Comparison of ENCODE assay signal across 14 cellular contexts in the genomic region with DNA sequence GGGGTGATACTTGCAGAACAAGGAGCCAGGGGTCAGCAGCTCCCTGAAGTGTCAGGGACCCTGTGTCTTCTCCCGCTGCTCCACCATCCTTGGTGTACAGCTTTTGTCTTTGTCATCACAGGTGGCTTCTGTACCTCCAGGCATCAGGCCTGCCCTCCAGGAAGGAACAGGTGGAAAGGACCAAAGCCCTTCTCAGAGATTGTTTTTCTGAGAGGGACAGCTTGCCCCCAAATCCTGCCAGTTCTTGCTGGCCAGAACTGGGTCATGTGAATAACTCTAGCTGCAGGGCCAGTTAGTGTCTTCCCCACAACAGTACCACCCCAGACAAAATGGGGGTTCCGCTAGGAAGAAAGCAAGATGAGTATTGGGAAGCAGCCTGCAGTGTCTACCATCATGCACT. TPM values are rescaled to one million over a fixed set of nuclear protein-coding genes. Genes with fewer than 3 reads are reported as not detected.
A peak's percentile ranks its signal among the peaks of the same experiment; 100 is the strongest.
DNase-seq lines count a peak whose midpoint lies in the region; ATAC-seq and TF ChIP-seq lines count a peak whose summit lies in the region.
"Had no signal": no experiment of that assay in that cellular context is flagged by ENCODE, and none has a peak within 500 bp of the region (broad histone marks: within the 10 kb centered on the region; RNA-seq: fewer than 3 reads in every experiment).

No MANE protein-coding gene starts in this region.

- no peak overlapping the region for H2BK12ac ChIP-seq in trophoblast cell (ENCODE audit: low read length)

- no peak for TF ChIP-seq CTCF in chondrocyte (IDR thresholded peaks at IDR 0.05)
- TF ChIP-seq CTCF in Calu3 (IDR thresholded peaks at IDR 0.05; ENCODE audit: unreplicated experiment) = no peak

- no peaks in the 10 kb centered on the region for H3K79me1 ChIP-seq in trophoblast cell (ENCODE audit: low read length)

- H3K27me3 ChIP-seq in trophoblast cell (ENCODE audit: insufficient read depth, low read length) = no peaks in the 10 kb centered on the region

- intact Hi-C loops in Calu3 (cut with micrococcal nuclease; ENCODE audit: unreplicated experiment) = no loop called here

- no peaks in the 10 kb centered on the region for H3K9me3 Mint-ChIP-seq in activated naive CD8-positive, alpha-beta T cell (ENCODE audit: low read depth)
- no peaks in the 10 kb centered on the region for H3K9me3 Mint-ChIP-seq in activated naive CD8-positive, alpha-beta T cell treated with anti-CD3 and anti-CD28 coated beads for 36 hours
- H3K9me3 Mint-ChIP-seq in chondrocyte (ENCODE audit: low read depth) = no peaks in the 10 kb centered on the region
- no peaks in the 10 kb centered on the region for H3K9me3 Mint-ChIP-seq in Calu3 (ENCODE audit: low read depth, unreplicated experiment)
- H3K9me3 Mint-ChIP-seq: CD4-positive, alpha-beta T cell had no signal

- H3K18ac ChIP-seq in trophoblast cell (ENCODE audit: low read length) = no peak overlapping the region

- no peak overlapping the region for H4K8ac ChIP-seq in trophoblast cell (ENCODE audit: low read depth, low read length)

- H3K27ac Mint-ChIP-seq in activated naive CD8-positive, alpha-beta T cell = peak overlapping the region; percentile 30
- no peak overlapping the region for H3K27ac Mint-ChIP-seq in activated naive CD8-positive, alpha-beta T cell treated with anti-CD3 and anti-CD28 coated beads for 36 hours
- peak overlapping the region; percentile 51 for H3K27ac Mint-ChIP-seq in T-helper 17 cell
- no peak overlapping the region for H3K27ac Mint-ChIP-seq in chondrocyte (ENCODE audit: unreplicated experiment)
- no peak overlapping the region for H3K27ac Mint-ChIP-seq in Calu3 (ENCODE audit: unreplicated experiment)
- H3K27ac Mint-ChIP-seq: B cell; CD4-positive, alpha-beta T cell had no signal

- H2AFZ ChIP-seq in trophoblast cell (ENCODE audit: insufficient read depth, low read length, poor library complexity) = no peak overlapping the region

- H3K14ac ChIP-seq in trophoblast cell (ENCODE audit: low read length) = no peak overlapping the region

- H3K27ac ChIP-seq in trophoblast cell (ENCODE audit: low read depth, low read length) = no peak overlapping the region

- H3K4me1 ChIP-seq in trophoblast cell (ENCODE audit: control insufficient read depth in 1 of 2, insufficient read depth in 2 of 2, low read length in 2 of 2) = no peaks in the 10 kb centered on the region
- H3K4me1 ChIP-seq: HAP-1 had no signal

- no peaks in the 10 kb centered on the region for H3K79me2 ChIP-seq in trophoblast cell (ENCODE audit: control insufficient read depth, insufficient read depth, low read length, poor library complexity)

- peaks cover 39% of the 10 kb centered on the region for H3K4me1 Mint-ChIP-seq in activated naive CD8-positive, alpha-beta T cell (ENCODE audit: low read depth)
- H3K4me1 Mint-ChIP-seq in activated naive CD8-positive, alpha-beta T cell treated with anti-CD3 and anti-CD28 coated beads for 36 hours = peaks cover 34% of the 10 kb centered on the region
- H3K4me1 Mint-ChIP-seq in T-helper 17 cell (peaks cover 16% of the 10 kb centered on the region), chondrocyte (ENCODE audit: low read depth) (no peaks in the 10 kb centered on the region), Calu3 (ENCODE audit: low read depth, unreplicated experiment) (peaks cover 9% of the 10 kb centered on the region)
- H3K4me1 Mint-ChIP-seq: B cell had no signal

- no peak overlapping the region for H3K4me3 ChIP-seq in trophoblast cell (ENCODE audit: low read depth, low read length)
- H3K4me3 ChIP-seq: HAP-1 had no signal

- DNase-seq in activated naive CD8-positive, alpha-beta T cell treated with anti-CD3 and anti-CD28 coated beads for 36 hours = no peak
- DNase-seq in T-helper 17 cell = no peak
- peak; percentile 11 for DNase-seq in chondrocyte (ENCODE audit: low spot score)
- DNase-seq in trophoblast cell = no peak
- DNase-seq in Calu3 = no peak
- DNase-seq in GM19240 (ENCODE audit: insufficient read length, low spot score) = no peak
- DNase-seq: CD4-positive, alpha-beta T cell; DMS153; DMS79 treated with DMSO at 0.1 percent for 48 hours; EL; GDM1 had no signal

- peak overlapping the region; percentile 34 for H3K9ac ChIP-seq in trophoblast cell (ENCODE audit: low read length)

- no peak overlapping the region for H4K12ac ChIP-seq in trophoblast cell (ENCODE audit: low read depth, low read length)

- no CpG with 5 or more reads among the region's 2 CpGs for WGBS in trophoblast cell (ENCODE audit: extremely low coverage, insufficient coverage, insufficient read length)

- H3K36me3 Mint-ChIP-seq in activated naive CD8-positive, alpha-beta T cell = peaks cover 2% of the 10 kb centered on the region
- peaks cover 4% of the 10 kb centered on the region for H3K36me3 Mint-ChIP-seq in activated naive CD8-positive, alpha-beta T cell treated with anti-CD3 and anti-CD28 coated beads for 36 hours
- no peaks in the 10 kb centered on the region for H3K36me3 Mint-ChIP-seq in T-helper 17 cell (ENCODE audit: low read depth)
- peaks cover 4% of the 10 kb centered on the region for H3K36me3 Mint-ChIP-seq in chondrocyte (ENCODE audit: low read depth)
- H3K36me3 Mint-ChIP-seq in Calu3 (ENCODE audit: insufficient read depth, unreplicated experiment) = peaks cover 12% of the 10 kb centered on the region

- no peaks in the 10 kb centered on the region for H3K27me3 Mint-ChIP-seq in activated naive CD8-positive, alpha-beta T cell
- H3K27me3 Mint-ChIP-seq in activated naive CD8-positive, alpha-beta T cell treated with anti-CD3 and anti-CD28 coated beads for 36 hours = no peaks in the 10 kb centered on the region
- H3K27me3 Mint-ChIP-seq in T-helper 17 cell (no peaks in the 10 kb centered on the region), chondrocyte (ENCODE audit: low read depth) (no peaks in the 10 kb centered on the region), Calu3 (ENCODE audit: unreplicated experiment) (peaks cover 8% of the 10 kb centered on the region)
- H3K27me3 Mint-ChIP-seq: B cell; CD4-positive, alpha-beta T cell had no signal

- H3K4me2 ChIP-seq in trophoblast cell (ENCODE audit: low read length) = no peak overlapping the region

- BruUV-seq in Calu3 (replicated peaks; lab: Mats Ljungman, UMichigan) = no TSS peak

- no peak overlapping the region for H3K4ac ChIP-seq in trophoblast cell (ENCODE audit: low read depth, low read length)

- no peak for ATAC-seq in T-helper 17 cell

- no peak overlapping the region for H2AK5ac ChIP-seq in trophoblast cell (ENCODE audit: low read length)

- H3K4me3 Mint-ChIP-seq in activated naive CD8-positive, alpha-beta T cell = no peak overlapping the region
- no peak overlapping the region for H3K4me3 Mint-ChIP-seq in activated naive CD8-positive, alpha-beta T cell treated with anti-CD3 and anti-CD28 coated beads for 36 hours
- H3K4me3 Mint-ChIP-seq in T-helper 17 cell = no peak overlapping the region
- H3K4me3 Mint-ChIP-seq in chondrocyte (ENCODE audit: unreplicated experiment) = no peak overlapping the region
- no peak overlapping the region for H3K4me3 Mint-ChIP-seq in Calu3 (ENCODE audit: low read depth, unreplicated experiment)
- H3K4me3 Mint-ChIP-seq: B cell; CD4-positive, alpha-beta T cell had no signal

- no peak overlapping the region for H2BK5ac ChIP-seq in trophoblast cell (ENCODE audit: low read depth, low read length, poor library complexity)

- CTCF ChIA-PET in Calu3 (lab: Charles Lee) = no interaction called here

- no peak overlapping the region for H2BK120ac ChIP-seq in trophoblast cell (ENCODE audit: insufficient read depth, low read length, poor library complexity)

- no peaks in the 10 kb centered on the region for H3K9me3 ChIP-seq in T-helper 17 cell (ENCODE audit: control insufficient read depth, low read length, poor library complexity, severe bottlenecking)
- H3K9me3 ChIP-seq in trophoblast cell (ENCODE audit: insufficient read depth, low read depth, low read length) = peaks cover 8% of the 10 kb centered on the region
- H3K9me3 ChIP-seq: HAP-1 had no signal

- H4K91ac ChIP-seq in trophoblast cell (ENCODE audit: low read depth, low read length) = no peak overlapping the region

- no peak overlapping the region for H3K23ac ChIP-seq in trophoblast cell (ENCODE audit: low read length)

- H3K36me3 ChIP-seq in trophoblast cell (ENCODE audit: control insufficient read depth in 1 of 2, insufficient read depth in 2 of 2, low read length in 2 of 2) = no peaks in the 10 kb centered on the region
- H3K36me3 ChIP-seq: HAP-1 had no signal

RNA-seq across cellular contexts. Expression of gene SNPH, which starts 31.4 kb away (rescaled TPM):
- total RNA-seq in activated naive CD8-positive, alpha-beta T cell treated with anti-CD3 and anti-CD28 coated beads for 36 hours = 1 to 10 TPM; 3.2 to 3.6 TPM
- 1 to 10 TPM; 6.7 to 9.4 TPM for total RNA-seq in T-helper 17 cell
- 10.8 to 12.8 TPM (median 12.0 TPM) in 3 replicates for total RNA-seq in chondrocyte
- 0.32 and 0.42 TPM in 2 replicates for polyA plus RNA-seq in trophoblast cell (2013)
- 2.0 and 2.4 TPM in 2 replicates for total RNA-seq in Calu3 (2022)

RNA-seq across cellular contexts. Expression of gene SDCBP2, which starts 31.5 kb away (rescaled TPM):
- 1 to 10 TPM; 3.3 to 3.9 TPM for total RNA-seq in activated naive CD8-positive, alpha-beta T cell treated with anti-CD3 and anti-CD28 coated beads for 36 hours
- total RNA-seq in T-helper 17 cell (1 to 10 TPM; 1.2 to 2.3 TPM), chondrocyte (0.89 to 2.3 TPM (median 2.0 TPM) in 3 replicates), Calu3 (2022) (8.2 and 18.9 TPM in 2 replicates)
- polyA plus RNA-seq in trophoblast cell (2013) = 1.6 and 1.8 TPM in 2 replicates

Comparison
In these comparisons a context has a peak if more than half of its experiments do, and no peak if none do; other contexts are left out.
1. H3K27ac Mint-ChIP-seq: peak in activated naive CD8-positive, alpha-beta T cell (single experiment) and T-helper 17 cell (single experiment); none in activated naive CD8-positive, alpha-beta T cell treated with anti-CD3 and anti-CD28 coated beads for 36 hours (single experiment), chondrocyte (single experiment) and Calu3 (single experiment).